21 cellular contexts compared by ENCODE assay signal in the genomic region with DNA sequence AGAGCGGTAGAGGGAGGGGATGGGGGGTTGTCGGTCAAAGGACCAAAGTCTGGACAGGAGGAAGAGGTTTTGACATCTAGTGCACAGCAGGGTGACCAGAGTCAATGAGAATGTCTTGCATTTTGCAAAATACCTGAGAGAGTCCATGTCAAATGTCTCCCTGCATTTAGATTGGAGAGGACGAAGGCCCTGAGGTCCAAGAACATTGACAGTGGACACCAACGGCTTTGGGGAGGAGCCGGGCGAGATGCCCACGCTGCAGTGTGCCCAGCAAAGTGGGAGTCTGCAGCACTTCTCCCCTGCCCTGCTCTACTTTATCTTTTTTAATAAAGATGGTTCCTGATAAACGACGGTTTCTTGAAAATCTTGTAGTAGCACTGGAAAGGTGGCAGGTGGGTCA.
DNase-seq lines count a peak whose midpoint lies in the region; ATAC-seq, FAIRE-seq and TF ChIP-seq lines count a peak whose summit lies in the region.
"Had no signal": no experiment of that assay in that cellular context is flagged by ENCODE, and none has a peak within 500 bp of the region (broad histone marks: within the 10 kb centered on the region; RNA-seq: fewer than 3 reads in every experiment).

No MANE protein-coding gene starts in this region.

- DNase-seq in activated effector memory CD4-positive, alpha-beta T cell treated with anti-CD3 and anti-CD28 coated beads, Interleukin-2, amount 50 U/mL, for 16 hours, result peak; percentile 14
- DNase-seq in activated effector memory CD4-positive, alpha-beta T cell treated with Interleukin-2 at 50 U/mL for 16 hours, result no peak
- DNase-seq in ecto neural progenitor cell (ENCODE audit: low spot score), result peak; percentile 15
- no peak for DNase-seq in RCC 7860 (ENCODE audit: low spot score)
- no peak for DNase-seq in left ventricle myocardium inferior
- DNase-seq: ACHN; BE2C; C1 segment of cervical spinal cord; CD4-positive, CD25-positive, alpha-beta regulatory T cell; CD8-positive, alpha-beta memory T cell; COR-L47; DMS 273 treated with DMSO at 0.1 percent for 48 hours; DMS53; DND-41; EL; GM23248; HCEC 1CT had no signal

- no peak for FAIRE-seq in RCC 7860 (lab: Jason Lieb, UNC)
- FAIRE-seq: A204.1, GM12878 had no signal

- peaks cover 42% of the 10 kb centered on the region for H3K4me1 ChIP-seq in parathyroid adenoma
- peaks cover 6% of the 10 kb centered on the region for H3K4me1 ChIP-seq in left ventricle myocardium inferior
- H3K4me1 ChIP-seq: BE2C had no signal

- intact Hi-C loops in left ventricle myocardium inferior (cut with micrococcal nuclease), result no loop called here

- peak overlapping the region; percentile 8 for H3K27ac ChIP-seq in parathyroid adenoma
- no peak overlapping the region for H3K27ac ChIP-seq in left ventricle myocardium inferior (replicated peaks)
- H3K27ac ChIP-seq: GM23248 had no signal

- H3K4me3 ChIP-seq in parathyroid adenoma (ENCODE audit: low read depth, low read length) (no peak overlapping the region), left ventricle myocardium inferior (no peak overlapping the region)
- H3K4me3 ChIP-seq: GM12878, GM23248 had no signal

- ATAC-seq in GM21390 (IDR thresholded peaks at IDR 0.05; ENCODE audit: unreplicated experiment), result no peak
- ATAC-seq: GM12878 had no signal

- no peak overlapping the region for H3K9ac ChIP-seq in parathyroid adenoma
- H3K9ac ChIP-seq: GM23248 had no signal

- no peaks in the 10 kb centered on the region for H3K27me3 ChIP-seq in parathyroid adenoma (ENCODE audit: control insufficient read depth, insufficient read depth, low read length)
- peaks cover 23% of the 10 kb centered on the region for H3K27me3 ChIP-seq in left ventricle myocardium inferior (ENCODE audit: low read depth)
- H3K27me3 ChIP-seq: BE2C had no signal

- no peak overlapping the region for H3K4me2 ChIP-seq in parathyroid adenoma (ENCODE audit: low read length)

- H2AFZ ChIP-seq in parathyroid adenoma, result peak overlapping the region; percentile 31
- H2AFZ ChIP-seq: GM23248 had no signal

- H3K79me2 ChIP-seq in parathyroid adenoma, result no peaks in the 10 kb centered on the region

- H3K36me3 ChIP-seq in parathyroid adenoma (ENCODE audit: control insufficient read depth, insufficient read depth, low read length) (no peaks in the 10 kb centered on the region), left ventricle myocardium inferior (no peaks in the 10 kb centered on the region)
- H3K36me3 ChIP-seq: BE2C had no signal

- no peak for TF ChIP-seq CTCF in parathyroid adenoma (IDR thresholded peaks at IDR 0.05)
- TF ChIP-seq CTCF in left ventricle myocardium inferior (IDR thresholded peaks at IDR 0.05; ENCODE audit: borderline replicate concordance), result no peak

- H3K9me3 ChIP-seq in parathyroid adenoma (ENCODE audit: control insufficient read depth, low read length) (no peaks in the 10 kb centered on the region), left ventricle myocardium inferior (replicated peaks) (no peaks in the 10 kb centered on the region)
- H3K9me3 ChIP-seq: BE2C had no signal

Comparison
In these comparisons a context has a peak if more than half of its experiments do, and no peak if none do; other contexts are left out.
1. DNase-seq: peak in activated effector memory CD4-positive, alpha-beta T cell treated with anti-CD3 and anti-CD28 coated beads, Interleukin-2, amount 50 U/mL, for 16 hours (single experiment) and ecto neural progenitor cell (single experiment); none in activated effector memory CD4-positive, alpha-beta T cell treated with Interleukin-2 at 50 U/mL for 16 hours (single experiment), RCC 7860 (single experiment) and left ventricle myocardium inferior (single experiment).